ENCODE assay signal across 8 cellular contexts in genomic region chr4:149999485-150000074, GRCh38.
DNase-seq lines count a peak whose midpoint lies in the region; ATAC-seq and TF ChIP-seq lines count a peak whose summit lies in the region.

No MANE protein-coding gene starts in this region.

- no peaks in the 10 kb centered on the region for H3K4me1 ChIP-seq in OCI-LY7 (ENCODE audit: insufficient read depth, low read length, poor library complexity, severe bottlenecking)
- no peaks in the 10 kb centered on the region for H3K4me1 ChIP-seq in endodermal cell (ENCODE audit: control insufficient read depth, insufficient read depth, low read length)
- peaks cover 4% of the 10 kb centered on the region for H3K4me1 ChIP-seq in mesenchymal stem cell (ENCODE audit: control insufficient read depth, insufficient read depth, low read depth, low read length)

- CTCF ChIA-PET in OCI-LY7 (lab: Charles Lee; ENCODE audit: unreplicated experiment), result no interaction called here
- CTCF ChIA-PET in CD4-positive, alpha-beta T cell (lab: Charles Lee), result no interaction called here

- no peak overlapping the region for H3K4ac ChIP-seq in mesenchymal stem cell (ENCODE audit: low read depth in 1 of 2, low read length in 2 of 2)

- peaks cover 2% of the 10 kb centered on the region for H3K9me3 Mint-ChIP-seq in endodermal cell
- no peaks in the 10 kb centered on the region for H3K9me3 Mint-ChIP-seq in CD4-positive, alpha-beta T cell

- no peaks in the 10 kb centered on the region for H3K27me3 Mint-ChIP-seq in endodermal cell (ENCODE audit: insufficient read depth)
- H3K27me3 Mint-ChIP-seq in CD4-positive, alpha-beta T cell, result peaks cover 4% of the 10 kb centered on the region

- H3K9ac ChIP-seq in endodermal cell (ENCODE audit: extremely low read depth, low read length, poor library complexity, severe bottlenecking), result no peak overlapping the region
- H3K9ac ChIP-seq in mesenchymal stem cell (ENCODE audit: low read length), result no peak overlapping the region

- 53 to 80% methylated on average over 1 to 3 of the region's 3 CpGs for WGBS in endodermal cell (ENCODE audit: insufficient coverage in 1 of 2, insufficient read length in 1 of 2), 2 experiments
- WGBS in mesenchymal stem cell, result 45% methylated on average over 3 of the region's 3 CpGs

- H2AK5ac ChIP-seq in mesenchymal stem cell (ENCODE audit: low read length, severe bottlenecking), result no peak overlapping the region

- POLR2A ChIA-PET in OCI-LY7 (lab: Charles Lee), result no interaction called here
- POLR2A ChIA-PET in CD4-positive, alpha-beta T cell (lab: Charles Lee), result no interaction called here

- TF ChIP-seq CTCF in OCI-LY7 (conservative IDR thresholded peaks at IDR 0.05; ENCODE audit: low read length) (peak; percentile 80), endodermal cell (conservative IDR thresholded peaks at IDR 0.05) (peak; percentile 76)
- no peak for TF ChIP-seq CTCF in CD4-positive, alpha-beta T cell (IDR thresholded peaks at IDR 0.05)

- H3K27me3 ChIP-seq in endodermal cell (ENCODE audit: control insufficient read depth, insufficient read depth, low read length, poor library complexity, severe bottlenecking) (no peaks in the 10 kb centered on the region), mesenchymal stem cell (ENCODE audit: control insufficient read depth in 1 of 2, insufficient read depth in 1 of 2, low read length in 2 of 2) (no peaks in the 10 kb centered on the region)
- no peaks in the 10 kb centered on the region for H3K27me3 ChIP-seq in CD4-positive, alpha-beta T cell (ENCODE audit: control insufficient read depth, insufficient read depth, low read length)

- H2BK15ac ChIP-seq in mesenchymal stem cell (ENCODE audit: low read depth, poor library complexity, severe bottlenecking), result no peak overlapping the region

- no peaks in the 10 kb centered on the region for H3K36me3 Mint-ChIP-seq in endodermal cell (ENCODE audit: low read depth)
- no peaks in the 10 kb centered on the region for H3K36me3 Mint-ChIP-seq in CD4-positive, alpha-beta T cell (ENCODE audit: low read depth)

- BruUV-seq in OCI-LY7 (replicated peaks; lab: Mats Ljungman, UMichigan), result no TSS peak

- no peaks in the 10 kb centered on the region for H3K9me2 ChIP-seq in OCI-LY7 (ENCODE audit: insufficient read depth, low read length)

- H3K9me3 ChIP-seq in OCI-LY7 (ENCODE audit: low read length), result no peaks in the 10 kb centered on the region
- H3K9me3 ChIP-seq in endodermal cell (ENCODE audit: control insufficient read depth, low read length), result no peaks in the 10 kb centered on the region
- H3K9me3 ChIP-seq in mesenchymal stem cell (ENCODE audit: control insufficient read depth, low read length), result no peaks in the 10 kb centered on the region
- H3K9me3 ChIP-seq in CD4-positive, alpha-beta T cell (ENCODE audit: control insufficient read depth, low read length), result no peaks in the 10 kb centered on the region

- H2BK120ac ChIP-seq in mesenchymal stem cell (ENCODE audit: low read depth, low read length), result no peak overlapping the region

- no peaks in the 10 kb centered on the region for H3K79me2 ChIP-seq in OCI-LY7 (ENCODE audit: insufficient read depth, low read depth, low read length)

- H2BK5ac ChIP-seq in mesenchymal stem cell (ENCODE audit: low read depth, low read length, poor library complexity, severe bottlenecking), result no peak overlapping the region

- H3K18ac ChIP-seq in mesenchymal stem cell (ENCODE audit: low read depth in 1 of 2, low read length in 2 of 2), result no peak overlapping the region

- H3K23ac ChIP-seq in mesenchymal stem cell (ENCODE audit: low read length in 2 of 2), result no peak overlapping the region

- no peak overlapping the region for H4K91ac ChIP-seq in mesenchymal stem cell (ENCODE audit: low read length)

- intact Hi-C loops in OCI-LY7 (cut with micrococcal nuclease; ENCODE audit: unreplicated experiment), result loop anchor here (5.0 kb wide), 1 partner anchor 243 kb away; no protein-coding TSS in a partner anchor
- intact Hi-C loops in CD4-positive, alpha-beta T cell (cut with DNase I, micrococcal nuclease), result no loop called here

- no peak overlapping the region for H3K14ac ChIP-seq in mesenchymal stem cell (ENCODE audit: low read length in 2 of 2)

- H2BK12ac ChIP-seq in mesenchymal stem cell (ENCODE audit: low read length in 2 of 2), result no peak overlapping the region

- no peak overlapping the region for H3K27ac Mint-ChIP-seq in endodermal cell
- no peak overlapping the region for H3K27ac Mint-ChIP-seq in CD4-positive, alpha-beta T cell

- no peak overlapping the region for H3K4me3 ChIP-seq in OCI-LY7 (ENCODE audit: low read depth, low read length, poor library complexity, severe bottlenecking)
- H3K4me3 ChIP-seq in endodermal cell (ENCODE audit: low read length), result no peak overlapping the region
- no peak overlapping the region for H3K4me3 ChIP-seq in mesenchymal stem cell (ENCODE audit: insufficient read depth in 1 of 2, low read depth in 1 of 2, low read length in 2 of 2)

- H2AFZ ChIP-seq in OCI-LY7 (ENCODE audit: low read length), result no peak overlapping the region
- no peak overlapping the region for H2AFZ ChIP-seq in mesenchymal stem cell (ENCODE audit: low read depth, low read length)

- H3K79me1 ChIP-seq in mesenchymal stem cell (replicated peaks; ENCODE audit: low read length, poor library complexity, severe bottlenecking), result no peaks in the 10 kb centered on the region

- no peaks in the 10 kb centered on the region for H4K20me1 ChIP-seq in OCI-LY7 (ENCODE audit: insufficient read depth, low read length)

- H3K4me1 Mint-ChIP-seq in endodermal cell, result peaks cover 9% of the 10 kb centered on the region
- H3K4me1 Mint-ChIP-seq in CD4-positive, alpha-beta T cell (ENCODE audit: low read depth), result no peaks in the 10 kb centered on the region

- no peaks in the 10 kb centered on the region for H3K36me3 ChIP-seq in OCI-LY7 (ENCODE audit: insufficient read depth, low read length)
- H3K36me3 ChIP-seq in endodermal cell (ENCODE audit: control insufficient read depth, insufficient read depth, low read length), result no peaks in the 10 kb centered on the region
- no peaks in the 10 kb centered on the region for H3K36me3 ChIP-seq in mesenchymal stem cell (ENCODE audit: control insufficient read depth in 1 of 2, insufficient read depth in 2 of 2, low read depth in 1 of 2, low read length in 2 of 2)

- no peak overlapping the region for H3K4me2 ChIP-seq in OCI-LY7 (ENCODE audit: low read length)
- no peak overlapping the region for H3K4me2 ChIP-seq in mesenchymal stem cell (ENCODE audit: low read length, poor library complexity, severe bottlenecking)

- H3K4me3 Mint-ChIP-seq in endodermal cell, result no peak overlapping the region
- H3K4me3 Mint-ChIP-seq in CD4-positive, alpha-beta T cell, result no peak overlapping the region

- no peak overlapping the region for H4K8ac ChIP-seq in mesenchymal stem cell (ENCODE audit: low read length)

- H3K27ac ChIP-seq in OCI-LY7 (ENCODE audit: low read depth, low read length, poor library complexity, severe bottlenecking), result no peak overlapping the region
- H3K27ac ChIP-seq in endodermal cell (ENCODE audit: low read depth, low read length), result no peak overlapping the region
- no peak overlapping the region for H3K27ac ChIP-seq in mesenchymal stem cell (ENCODE audit: low read length, poor library complexity, severe bottlenecking)
- H3K27ac ChIP-seq in CD4-positive, alpha-beta T cell (ENCODE audit: low read depth, low read length), result no peak overlapping the region

- ATAC-seq in HG03280 (IDR thresholded peaks at IDR 0.05; ENCODE audit: unreplicated experiment) (peak; percentile 50), GM21737 (IDR thresholded peaks at IDR 0.05; ENCODE audit: unreplicated experiment) (no peak)
- no peak for ATAC-seq in CD4-positive, alpha-beta T cell (ENCODE audit: poor library complexity)

- peak; percentile 71 for DNase-seq in ELR (ENCODE audit: low read depth)
- DNase-seq in OCI-LY7 (ENCODE audit: low spot score), result peak; percentile 32
- DNase-seq in endodermal cell, result peak; percentile 60
- DNase-seq in mesenchymal stem cell, result peak; percentile 72
- DNase-seq in CD4-positive, alpha-beta T cell, result no peak
- DNase-seq in stimulated activated CD4-positive, alpha-beta T cell treated with anti-CD3 and anti-CD28 coated beads, Interleukin-15, amount 100 ng/mL, for 24 hours, result no peak

Comparison
In these comparisons a context has a peak if more than half of its experiments do, and no peak if none do; other contexts are left out.
1. DNase-seq: peak in ELR (single experiment), OCI-LY7 (single experiment), endodermal cell (single experiment) and mesenchymal stem cell (single experiment); none in CD4-positive, alpha-beta T cell (0 of 10) and stimulated activated CD4-positive, alpha-beta T cell treated with anti-CD3 and anti-CD28 coated beads, Interleukin-15, amount 100 ng/mL, for 24 hours (single experiment).